In the genomic region with DNA sequence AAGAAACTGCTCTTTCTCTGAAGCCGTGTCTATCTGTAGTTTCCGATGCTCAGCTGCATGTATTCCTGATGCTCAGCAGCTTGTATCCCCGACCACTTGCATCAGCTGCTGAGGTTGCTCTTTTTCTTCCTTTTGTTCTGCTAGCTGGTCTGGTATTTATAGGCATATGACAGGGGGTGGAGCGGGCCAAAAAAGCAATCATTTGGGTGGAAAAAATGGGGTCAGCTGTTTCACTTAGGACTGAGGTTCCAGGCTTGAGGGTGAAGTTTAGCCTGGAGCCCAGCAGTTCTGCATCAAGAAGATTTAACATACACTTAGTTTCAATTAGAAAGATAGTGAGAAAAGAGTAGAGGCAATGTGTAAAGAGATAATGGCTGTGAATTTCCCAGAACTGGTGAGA, we compare ENCODE assay signal across 12 cellular contexts. TPM values are rescaled to one million over a fixed set of nuclear protein-coding genes. Genes with fewer than 3 reads are reported as not detected.
DNase-seq lines count a peak whose midpoint lies in the region; ATAC-seq, FAIRE-seq and TF ChIP-seq lines count a peak whose summit lies in the region.
"Had no signal": no experiment of that assay in that cellular context is flagged by ENCODE, and none has a peak within 500 bp of the region (broad histone marks: within the 10 kb centered on the region; RNA-seq: fewer than 3 reads in every experiment).

No MANE protein-coding gene starts in this region.

- DNase-seq in A549 (ENCODE audit: low read depth in 1 of 2, low spot score in 1 of 2): no peak
- DNase-seq in DND-41: peak; percentile 59
- peak; percentile 92 to 93 for DNase-seq in SHP77 (lab: John Stamatoyannopoulos, UW)
- peak; percentile 25 for DNase-seq in medulla oblongata (ENCODE audit: extremely low spot score)
- no peak for DNase-seq in activated T-cell treated with anti-CD3 and anti-CD28 coated beads, Interleukin-2, amount 50 U/mL, for 4 hours
- no peak for DNase-seq in NCI-H2081 treated with DMSO at 0.1 percent for 48 hours (lab: John Stamatoyannopoulos, UW)
- DNase-seq in PC-9: no peak
- no peak for DNase-seq in posterior cingulate gyrus
- DNase-seq: activated CD8-positive, alpha-beta memory T cell treated with anti-CD3 and anti-CD28 coated beads, Interleukin-2, amount 10 ng/mL, durations not matched to agents 7 days and 5 days; NCI-H2227 treated with DMSO at 0.1 percent for 48 hours had no signal

- no peak for ATAC-seq in A549
- ATAC-seq in DND-41 (ENCODE audit: insufficient read depth, low read depth): peak; percentile 76
- no peak for ATAC-seq in activated T-cell treated with anti-CD3 and anti-CD28 coated beads, Interleukin-2, amount 50 U/mL, for 4 hours
- ATAC-seq: activated CD8-positive, alpha-beta memory T cell treated with anti-CD3 and anti-CD28 coated beads, Interleukin-2, amount 10 ng/mL, durations not matched to agents 7 days and 5 days had no signal

- H3K4me1 ChIP-seq in A549 (peaks cover 46% of the 10 kb centered on the region), DND-41 (ENCODE audit: insufficient read depth, low read length) (peaks cover 44% of the 10 kb centered on the region), PC-9 (replicated peaks; ENCODE audit: insufficient read depth) (peaks cover 8% of the 10 kb centered on the region)

- no peak for TF ChIP-seq RAD21 in A549 (conservative IDR thresholded peaks at IDR 0.05 in 1 of 2, IDR thresholded peaks at IDR 0.05 in 1 of 2)

- H3K4me3 Mint-ChIP-seq in activated T-cell treated with anti-CD3 and anti-CD28 coated beads, Interleukin-2, amount 50 U/mL, for 4 hours: no peak overlapping the region
- H3K4me3 Mint-ChIP-seq: activated CD8-positive, alpha-beta memory T cell treated with anti-CD3 and anti-CD28 coated beads, Interleukin-2, amount 10 ng/mL, durations not matched to agents 7 days and 5 days had no signal

- no peaks in the 10 kb centered on the region for H3K9me3 Mint-ChIP-seq in activated T-cell treated with anti-CD3 and anti-CD28 coated beads, Interleukin-2, amount 50 U/mL, for 4 hours

- H3K4me2 ChIP-seq in A549: no peak overlapping the region
- peak overlapping the region; percentile 50 for H3K4me2 ChIP-seq in DND-41 (ENCODE audit: insufficient read depth, low read length)
- no peak overlapping the region for H3K4me2 ChIP-seq in PC-9

- intact Hi-C loops in PC-9 (cut with micrococcal nuclease; ENCODE audit: unreplicated experiment) (no loop called here), posterior cingulate gyrus (cut with DNase I) (no loop called here)

- no peak for TF ChIP-seq EP300 in A549 (IDR thresholded peaks at IDR 0.05)

- 86% methylated on average over 4 of the region's 4 CpGs for WGBS in A549 (ENCODE audit: missing lambda C conversion rate)

- no TSS peak for BruUV-seq in PC-9 (replicated peaks; lab: Mats Ljungman, UMichigan)

- H3K79me2 ChIP-seq in DND-41 (ENCODE audit: insufficient read depth, low read length) (no peaks in the 10 kb centered on the region), PC-9 (ENCODE audit: low read depth) (no peaks in the 10 kb centered on the region)

- H4K20me1 ChIP-seq in DND-41 (ENCODE audit: insufficient read depth, low read length) (no peaks in the 10 kb centered on the region), PC-9 (ENCODE audit: insufficient read depth) (no peaks in the 10 kb centered on the region)

- H2AFZ ChIP-seq in DND-41 (ENCODE audit: low read depth, low read length): peak overlapping the region; percentile 20
- H2AFZ ChIP-seq in PC-9: no peak overlapping the region

- peaks cover 34% of the 10 kb centered on the region for H3K4me1 Mint-ChIP-seq in activated T-cell treated with anti-CD3 and anti-CD28 coated beads, Interleukin-2, amount 50 U/mL, for 4 hours (ENCODE audit: low read depth)

- peak overlapping the region; percentile 44 to 90; a peak in 5 of 6 replicates for H3K27ac ChIP-seq in A549
- H3K27ac ChIP-seq in DND-41 (ENCODE audit: low read length): peak overlapping the region; percentile 80
- no peak overlapping the region for H3K27ac ChIP-seq in PC-9
- H3K27ac ChIP-seq: vagina had no signal

- TF ChIP-seq POLR2A in A549 (IDR thresholded peaks at IDR 0.05; ENCODE audit: low read length): no peak

- H3K27me3 ChIP-seq in DND-41 (ENCODE audit: insufficient read depth, low read length, poor library complexity) (no peaks in the 10 kb centered on the region), PC-9 (ENCODE audit: insufficient read depth, low read depth) (no peaks in the 10 kb centered on the region)
- H3K27me3 ChIP-seq: vagina had no signal

- H3K9me2 ChIP-seq in PC-9 (ENCODE audit: insufficient read depth): no peaks in the 10 kb centered on the region

- CTCF ChIA-PET in A549 (lab: Yijun Ruan, JAX) (no interaction called here), PC-9 (lab: Charles Lee) (no interaction called here)

- H3K9me3 ChIP-seq in A549: peaks cover 13% of the 10 kb centered on the region; the same call in 2 of the 3 replicates
- H3K9me3 ChIP-seq in DND-41 (ENCODE audit: insufficient read depth, low read length, severe bottlenecking): peaks cover 9% of the 10 kb centered on the region
- peaks cover 24% of the 10 kb centered on the region; the same call in 1 of the 2 replicates for H3K9me3 ChIP-seq in PC-9 (ENCODE audit: insufficient read depth, low read depth)

- no peaks in the 10 kb centered on the region for H3K27me3 Mint-ChIP-seq in activated T-cell treated with anti-CD3 and anti-CD28 coated beads, Interleukin-2, amount 50 U/mL, for 4 hours (ENCODE audit: low read depth)

- H3K36me3 ChIP-seq in DND-41 (ENCODE audit: insufficient read depth, low read length): no peaks in the 10 kb centered on the region
- H3K36me3 ChIP-seq in PC-9 (ENCODE audit: low read depth): no peaks in the 10 kb centered on the region
- H3K36me3 ChIP-seq: vagina had no signal

- no peaks in the 10 kb centered on the region for H3K36me3 Mint-ChIP-seq in activated T-cell treated with anti-CD3 and anti-CD28 coated beads, Interleukin-2, amount 50 U/mL, for 4 hours (ENCODE audit: insufficient read depth)

- no peak overlapping the region for H3K4me3 ChIP-seq in A549
- H3K4me3 ChIP-seq in DND-41 (ENCODE audit: low read depth in 1 of 2, low read length in 2 of 2): peak overlapping the region in 1 of 2 experiments; percentile 18; a peak in 1 of 4 replicates
- H3K4me3 ChIP-seq in PC-9: no peak overlapping the region
- H3K4me3 ChIP-seq: vagina had no signal

- peak overlapping the region; percentile 26 for H3K9ac ChIP-seq in DND-41 (ENCODE audit: low read depth, low read length)

- POLR2A ChIA-PET in A549 (lab: Yijun Ruan, JAX) (no interaction called here), PC-9 (lab: Charles Lee; ENCODE audit: unreplicated experiment) (no interaction called here)

- no peak for FAIRE-seq in A549 (lab: Jason Lieb, UNC)
- FAIRE-seq: colon had no signal

- H3F3A ChIP-seq in PC-9 (ENCODE audit: insufficient read depth, low read depth): peaks cover 33% of the 10 kb centered on the region

- TF ChIP-seq CTCF in A549 (IDR thresholded peaks at IDR 0.05) (no peak), DND-41 (IDR thresholded peaks at IDR 0.05; ENCODE audit: borderline replicate concordance, extremely low read depth, low read length, poor library complexity, severe bottlenecking) (no peak), PC-9 (conservative IDR thresholded peaks at IDR 0.05) (no peak)

TF ChIP-seq in A549, 52 proteins besides CTCF, POLR2A, EP300 and RAD21:
- TF ChIP-seq HOXA7 (CRISPR knock-in tag; IDR thresholded peaks at IDR 0.05) (no peak), MAFK (IDR thresholded peaks at IDR 0.05; ENCODE audit: partially characterized antibody) (peak; percentile 34)
TF ChIP-seq in A549: peak in this region for 1.

RNA-seq across cellular contexts. Expression of gene AMN1, which starts 23.6 kb away (rescaled TPM):
- polyA plus RNA-seq in A549 (2011; rRNA removed): 50.9 and 53.3 TPM in 2 replicates
- 10.5 and 10.9 TPM in 2 replicates for polyA plus RNA-seq in A549 (2012; cell fraction: cytosol; rRNA removed)
- polyA plus RNA-seq in A549 (2012; cell fraction: nucleus; rRNA removed): 3.2 and 5.9 TPM in 2 replicates
- 14.8 to 20.0 TPM (median 18.5 TPM) in 3 replicates for polyA plus RNA-seq in A549 (2017; fragmentation: RNase III; extraction: RNeasy Plus Mini Kit Qiagen cat#74134 plus additional on column Dnase treatment)
- polyA minus RNA-seq in A549 (2011; rRNA and poly(A)+ RNA removed): 11.2 and 15.8 TPM in 2 replicates
- 1 to 10 TPM; 3.4 to 4.7 (median 3.8) TPM for total RNA-seq in activated T-cell treated with anti-CD3 and anti-CD28 coated beads, Interleukin-2, amount 50 U/mL, for 4 hours
- 6.2 and 7.4 TPM in 2 replicates for total RNA-seq in PC-9 (2021)

Comparison
In these comparisons a context has a peak if more than half of its experiments do, and no peak if none do; other contexts are left out.
1. DNase-seq: peak in DND-41 (single experiment), SHP77 (2 of 2) and medulla oblongata (single experiment); none in A549 (0 of 2), activated T-cell treated with anti-CD3 and anti-CD28 coated beads, Interleukin-2, amount 50 U/mL, for 4 hours (single experiment), NCI-H2081 treated with DMSO at 0.1 percent for 48 hours (single experiment), PC-9 (0 of 2) and posterior cingulate gyrus (0 of 10).